ENCODE assay signal across 1 cellular context in genomic region chr12:71128191-71128590, GRCh38.
TF ChIP-seq lines count a peak whose summit lies in the region.

No MANE protein-coding gene starts in this region.

TF ChIP-seq in GM23338, 12 proteins besides CTCF, POLR2A, EP300 and RAD21 (continued from another document):
- TF ChIP-seq ZNF462 (CRISPR knock-in tag; IDR thresholded peaks at IDR 0.05) (no peak), NANOG (IDR thresholded peaks at IDR 0.05; ENCODE audit: borderline replicate concordance) (no peak), CREB1 (CRISPR knock-in tag; IDR thresholded peaks at IDR 0.05; ENCODE audit: low read depth) (no peak)
